In the genomic region with DNA sequence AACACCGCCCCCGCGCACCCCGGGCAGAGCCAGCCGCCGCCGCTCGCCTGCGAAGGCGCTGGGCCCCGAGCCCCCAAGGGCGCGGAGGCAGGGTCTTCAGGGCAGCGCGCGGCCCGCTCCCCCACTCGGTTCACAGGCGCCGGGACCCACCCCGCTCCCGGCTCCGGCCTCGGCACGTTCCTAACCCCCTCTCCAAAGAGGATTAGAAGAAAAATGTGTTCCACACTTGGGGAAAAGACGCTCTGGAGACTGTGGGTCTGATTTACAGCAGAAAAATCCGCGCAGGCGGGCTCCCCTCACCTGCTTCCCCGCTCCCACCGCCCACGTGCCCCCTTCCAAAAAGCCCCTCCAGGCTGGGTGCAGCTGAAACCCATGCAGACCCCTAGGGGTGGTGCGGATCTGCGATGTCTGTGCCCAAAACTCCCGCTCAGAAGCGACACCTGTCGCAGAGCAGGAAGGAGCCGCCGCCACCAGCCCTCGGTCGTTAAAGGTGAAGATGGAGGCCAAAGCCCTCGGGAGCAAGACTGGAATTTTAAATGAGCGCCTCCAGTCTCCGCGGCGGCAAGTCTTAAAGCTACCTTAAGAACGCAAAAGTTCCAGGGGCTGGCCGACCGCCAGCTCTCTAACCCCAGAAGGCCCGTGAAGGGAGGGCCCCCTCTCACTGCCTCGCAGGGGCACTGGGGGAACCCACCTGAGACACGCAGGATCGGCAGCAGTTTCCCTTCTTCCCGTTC, we compare ENCODE assay signal across 10 cellular contexts. TPM values are rescaled to one million over a fixed set of nuclear protein-coding genes. Genes with fewer than 3 reads are reported as not detected.
DNase-seq lines count a peak whose midpoint lies in the region; ATAC-seq and TF ChIP-seq lines count a peak whose summit lies in the region.
"Had no signal": no experiment of that assay in that cellular context is flagged by ENCODE, and none has a peak within 500 bp of the region (broad histone marks: within the 10 kb centered on the region; RNA-seq: fewer than 3 reads in every experiment).

No MANE protein-coding gene starts in this region.

- intact Hi-C loops in spleen (cut with DNase I; ENCODE audit: low total_unique reads) = loop anchor here (10.0 kb wide), 1 partner anchor 54 kb away; a partner anchor contains a TSS

- H3K4me1 ChIP-seq in endocrine pancreas (ENCODE audit: control insufficient read depth, insufficient read depth, low read length) (no peaks in the 10 kb centered on the region), spleen (peaks cover 16 to 53% (median 34%) of the 10 kb centered on the region in 6 donors)

- peaks cover 8 to 17% (median 9%) of the 10 kb centered on the region in 3 donors for H3K4me1 Mint-ChIP-seq in IgD-negative memory B cell

- peaks cover 2% of the 10 kb centered on the region for H3K36me3 Mint-ChIP-seq in IgD-negative memory B cell

- H3K27me3 Mint-ChIP-seq in IgD-negative memory B cell = peaks cover 41% of the 10 kb centered on the region

- no peaks in the 10 kb centered on the region for H3K36me3 ChIP-seq in endocrine pancreas (ENCODE audit: control insufficient read depth, insufficient read depth, low read length)
- peaks cover 0 to 16% (median 5%) of the 10 kb centered on the region in 6 donors for H3K36me3 ChIP-seq in spleen

- H3K27ac ChIP-seq in spleen = no peak overlapping the region
- H3K27ac ChIP-seq: RWPE1 had no signal

- H3K4me3 Mint-ChIP-seq in IgD-negative memory B cell = peak overlapping the region; percentile 28 to 75 (median 62)
- H3K4me3 Mint-ChIP-seq: activated CD4-positive, alpha-beta memory T cell treated with anti-CD3 and anti-CD28 coated beads, Interleukin-2, amount 10 ng/mL, durations not matched to agents 7 days and 5 days had no signal

- 3 to 5% (median 3%) methylated on average over 35 to 54 of the region's 54 CpGs for WGBS in spleen, 5 donors

- H3K4me3 ChIP-seq in endocrine pancreas (ENCODE audit: control insufficient read depth, insufficient read depth, low read length) = no peak overlapping the region
- H3K4me3 ChIP-seq in spleen = peak overlapping the region in 5 of 8 donors; percentile 7 to 64 (median 23)

- peak overlapping the region; percentile 48 for H3K9ac ChIP-seq in endocrine pancreas (ENCODE audit: control insufficient read depth, insufficient read depth, low read length)

- DNase-seq in NCI-H82 (lab: John Stamatoyannopoulos, UW) = peak; percentile 52
- no peak for DNase-seq in NCI-H82 treated with DMSO at 0.1 percent for 48 hours (lab: John Stamatoyannopoulos, UW; ENCODE audit: unreplicated experiment)
- DNase-seq in spleen = no peak
- DNase-seq in GDM1 (lab: John Stamatoyannopoulos, UW) = no peak
- DNase-seq: activated CD4-positive, alpha-beta memory T cell treated with anti-CD3 and anti-CD28 coated beads, Interleukin-2, amount 10 ng/mL, durations not matched to agents 7 days and 5 days had no signal

- H3K9me3 Mint-ChIP-seq in IgD-negative memory B cell = no peaks in the 10 kb centered on the region
- H3K9me3 Mint-ChIP-seq: activated CD4-positive, alpha-beta memory T cell treated with anti-CD3 and anti-CD28 coated beads, Interleukin-2, amount 10 ng/mL, durations not matched to agents 7 days and 5 days had no signal

- H3K9me3 ChIP-seq in endocrine pancreas (ENCODE audit: control insufficient read depth, low read length) (no peaks in the 10 kb centered on the region), spleen (no peaks in the 10 kb centered on the region)

- H3K27me3 ChIP-seq in endocrine pancreas (ENCODE audit: control insufficient read depth, insufficient read depth, low read length) (no peaks in the 10 kb centered on the region), spleen (replicated peaks in 1 of 7) (peaks cover 7 to 64% (median 49%) of the 10 kb centered on the region in 7 donors)

- no peak for TF ChIP-seq CTCF in spleen (IDR thresholded peaks at IDR 0.05 in 8 of 11, conservative IDR thresholded peaks at IDR 0.05 in 3 of 11)

- ATAC-seq in HG02678 (IDR thresholded peaks at IDR 0.05; ENCODE audit: unreplicated experiment) (no peak), HG03159 (IDR thresholded peaks at IDR 0.05; ENCODE audit: unreplicated experiment) (no peak)

- H3K27ac Mint-ChIP-seq in IgD-negative memory B cell = peak overlapping the region in 1 of 3 donors; percentile 63
- H3K27ac Mint-ChIP-seq: activated CD4-positive, alpha-beta memory T cell treated with anti-CD3 and anti-CD28 coated beads, Interleukin-2, amount 10 ng/mL, durations not matched to agents 7 days and 5 days had no signal

- no peak for TF ChIP-seq POLR2A in spleen (IDR thresholded peaks at IDR 0.05)

RNA-seq across cellular contexts. Expression of a gene that starts 0.6 kb away (rescaled TPM):
- not detected for polyA plus RNA-seq in IgD-negative memory B cell
- under 1 TPM; 0.09 to 0.44 (median 0.17) TPM for total RNA-seq in spleen
- under 1 TPM; 0.04 to 0.10 (median 0.08) TPM for polyA plus RNA-seq in spleen

RNA-seq across cellular contexts. Expression of a gene that starts 18.6 kb away (rescaled TPM):
- polyA plus RNA-seq in IgD-negative memory B cell (302 TPM), spleen (1,000 to 10,000 TPM in 2 of 3 donors, 100 to 1,000 TPM in 1; 500 to 1,105 (median 1,034) TPM)
- total RNA-seq in spleen = 100 to 1,000 TPM; 106 to 424 (median 304) TPM

RNA-seq across cellular contexts. Expression of a gene that starts 25.2 kb away (rescaled TPM):
- polyA plus RNA-seq in IgD-negative memory B cell (0.23 TPM), spleen (1 to 10 TPM; 2.8 to 6.2 (median 5.3) TPM)
- 10 to 100 TPM in 2 of 7 donors, 1 to 10 TPM in 5; 4.2 to 12.5 (median 6.5) TPM for total RNA-seq in spleen

RNA-seq across cellular contexts. Expression of a gene that starts 55.0 kb away (rescaled TPM):
- polyA plus RNA-seq in IgD-negative memory B cell (14.2 TPM), spleen (10 to 100 TPM in 1 of 3 donors, 1 to 10 TPM in 2; 5.2 to 13.3 (median 8.3) TPM)
- 10 to 100 TPM; 19.8 to 34.6 (median 30.7) TPM for total RNA-seq in spleen
